In genomic region chr21:31660134-31660565, GRCh38 we compare ENCODE assay signal across 1 cellular context.
TF ChIP-seq lines count a peak whose summit lies in the region.

No MANE protein-coding gene starts in this region.

TF ChIP-seq in K562, 482 proteins besides CTCF, POLR2A, EP300 and RAD21 (continued from another document):
- TF ChIP-seq UBTF (IDR thresholded peaks at IDR 0.05; ENCODE audit: borderline replicate concordance in 1 of 2, low read depth in 2 of 2, low read length in 2 of 2) (peak; percentile 3 to 82; a peak in 2 of 4 replicates), CC2D1A (IDR thresholded peaks at IDR 0.05) (no peak), ZNF518B (CRISPR knock-in tag; IDR thresholded peaks at IDR 0.05) (no peak), ESRRB (CRISPR knock-in tag; IDR thresholded peaks at IDR 0.05; ENCODE audit: borderline replicate concordance) (no peak), ZBTB40 (IDR thresholded peaks at IDR 0.05) (peak; percentile 34; the same call in 1 of the 2 replicates), ZBTB40 (CRISPR knock-in tag; IDR thresholded peaks at IDR 0.05) (no peak), NFE2 (IDR thresholded peaks at IDR 0.05; ENCODE audit: low read depth) (no peak), PTRF (tag; IDR thresholded peaks at IDR 0.05) (no peak), CREBBP (IDR thresholded peaks at IDR 0.05; ENCODE audit: low read depth, low read length) (no peak), TAF9B (IDR thresholded peaks at IDR 0.05; ENCODE audit: partially characterized antibody) (no peak), ZBTB2 (IDR thresholded peaks at IDR 0.05) (no peak), CEBPZ (IDR thresholded peaks at IDR 0.05; ENCODE audit: borderline replicate concordance, low read depth, low read length) (no peak), CBX5 (IDR thresholded peaks at IDR 0.05; ENCODE audit: borderline replicate concordance, low read depth) (no peak), FOXK2 (conservative IDR thresholded peaks at IDR 0.05 in 1 of 2, IDR thresholded peaks at IDR 0.05 in 1 of 2; ENCODE audit: low read depth in 2 of 2) (no peak), ZNF165 (CRISPR knock-in tag; IDR thresholded peaks at IDR 0.05; ENCODE audit: borderline replicate concordance) (0 out of 2 replicates have a peak, but pooled peaks have one; percentile 12), HDAC1 (IDR thresholded peaks at IDR 0.05) (0 out of 4 replicates have a peak, but pooled peaks of 1 of the 2 experiments have one; percentile 7), FOSL1 (tag; conservative IDR thresholded peaks at IDR 0.05) (no peak; the same call in none of the 2 replicates), HDAC8 (tag; IDR thresholded peaks at IDR 0.05) (no peak), TRIM25 (IDR thresholded peaks at IDR 0.05; ENCODE audit: borderline replicate concordance) (no peak), CBX3 (IDR thresholded peaks at IDR 0.05; ENCODE audit: borderline replicate concordance in 1 of 2, low read length in 2 of 2) (no peak), ZC3H4 (CRISPR knock-in tag; IDR thresholded peaks at IDR 0.05; ENCODE audit: borderline replicate concordance) (peak; percentile 49; the same call in 1 of the 2 replicates)
